8 cellular contexts compared by ENCODE assay signal in genomic region chr4:184330008-184330400, GRCh38.
DNase-seq lines count a peak whose midpoint lies in the region; ATAC-seq and TF ChIP-seq lines count a peak whose summit lies in the region.

No MANE protein-coding gene starts in this region.

- peak overlapping the region; percentile 90 for H3K27ac ChIP-seq in neutrophil

- H3K36me3 Mint-ChIP-seq in activated T-cell treated with anti-CD3 and anti-CD28 coated beads, Interleukin-2, amount 50 U/mL, for 72 hours (ENCODE audit: insufficient read depth in 2 of 2): peaks cover 0 to 7% of the 10 kb centered on the region in 2 donors
- H3K36me3 Mint-ChIP-seq in endothelial cell (ENCODE audit: low read depth, unreplicated experiment): no peaks in the 10 kb centered on the region

- peak; percentile 15 for DNase-seq in NK-92 treated with Interleukin-12 subunit alpha and Interleukin-12 subunit beta, amount 100 ng/mL, for 24 hours (lab: John Stamatoyannopoulos, UW)
- no peak for DNase-seq in NK-92 (lab: John Stamatoyannopoulos, UW; ENCODE audit: unreplicated experiment)
- peak; percentile 50 to 65 for DNase-seq in activated T-cell treated with anti-CD3 and anti-CD28 coated beads, Interleukin-2, amount 50 U/mL, for 72 hours
- DNase-seq in activated CD4-positive, alpha-beta T cell treated with anti-CD3 and anti-CD28 coated beads, Interleukin-2, amount 50 U/mL, for 1 hour: no peak
- DNase-seq in endothelial cell (ENCODE audit: low spot score): no peak
- DNase-seq in NCI-H2227 treated with DMSO at 0.1 percent for 48 hours (lab: John Stamatoyannopoulos, UW): no peak

- no peaks in the 10 kb centered on the region for H3K9me3 Mint-ChIP-seq in activated T-cell treated with anti-CD3 and anti-CD28 coated beads, Interleukin-2, amount 50 U/mL, for 72 hours
- no peaks in the 10 kb centered on the region for H3K9me3 Mint-ChIP-seq in endothelial cell (ENCODE audit: unreplicated experiment)

- H3K27ac Mint-ChIP-seq in activated T-cell treated with anti-CD3 and anti-CD28 coated beads, Interleukin-2, amount 50 U/mL, for 72 hours: peak overlapping the region; percentile 39
- no peak overlapping the region for H3K27ac Mint-ChIP-seq in endothelial cell (ENCODE audit: unreplicated experiment)

- H3K4me3 ChIP-seq in neutrophil (ENCODE audit: low read depth in 1 of 2, low read length in 1 of 2): no peak overlapping the region

- no peaks in the 10 kb centered on the region for H3K36me3 ChIP-seq in neutrophil

- peak overlapping the region; percentile 2 to 39 for H3K4me3 Mint-ChIP-seq in activated T-cell treated with anti-CD3 and anti-CD28 coated beads, Interleukin-2, amount 50 U/mL, for 72 hours
- H3K4me3 Mint-ChIP-seq in endothelial cell (ENCODE audit: unreplicated experiment): no peak overlapping the region

- no peaks in the 10 kb centered on the region for H3K9me3 ChIP-seq in neutrophil

- peaks cover 44% of the 10 kb centered on the region for H3K4me1 Mint-ChIP-seq in activated T-cell treated with anti-CD3 and anti-CD28 coated beads, Interleukin-2, amount 50 U/mL, for 72 hours (ENCODE audit: low read depth)
- H3K4me1 Mint-ChIP-seq in endothelial cell (ENCODE audit: unreplicated experiment): no peaks in the 10 kb centered on the region

- H3K27me3 ChIP-seq in neutrophil: no peaks in the 10 kb centered on the region

- peak; percentile 50 for ATAC-seq in HG02884 (IDR thresholded peaks at IDR 0.05; ENCODE audit: unreplicated experiment)
- peak; percentile 77 to 83 for ATAC-seq in activated T-cell treated with anti-CD3 and anti-CD28 coated beads, Interleukin-2, amount 50 U/mL, for 72 hours (replicated peaks in 1 of 2)

- peaks cover 45 to 78% of the 10 kb centered on the region in 2 experiments for H3K4me1 ChIP-seq in neutrophil (ENCODE audit: control insufficient read depth in 1 of 2, insufficient read depth in 1 of 2, low read depth in 1 of 2, low read length in 1 of 2)

- no peaks in the 10 kb centered on the region for H3K27me3 Mint-ChIP-seq in activated T-cell treated with anti-CD3 and anti-CD28 coated beads, Interleukin-2, amount 50 U/mL, for 72 hours (ENCODE audit: low read depth)
- H3K27me3 Mint-ChIP-seq in endothelial cell (ENCODE audit: unreplicated experiment): peaks cover 1% of the 10 kb centered on the region

- TF ChIP-seq CTCF in neutrophil (IDR thresholded peaks at IDR 0.05): no peak
- TF ChIP-seq CTCF in endothelial cell (IDR thresholded peaks at IDR 0.05; ENCODE audit: unreplicated experiment): no peak

Comparison
In these comparisons a context has a peak if more than half of its experiments do, and no peak if none do; other contexts are left out.
1. DNase-seq: peak in NK-92 treated with Interleukin-12 subunit alpha and Interleukin-12 subunit beta, amount 100 ng/mL, for 24 hours (single experiment) and activated T-cell treated with anti-CD3 and anti-CD28 coated beads, Interleukin-2, amount 50 U/mL, for 72 hours (2 of 2); none in NK-92 (single experiment), activated CD4-positive, alpha-beta T cell treated with anti-CD3 and anti-CD28 coated beads, Interleukin-2, amount 50 U/mL, for 1 hour (single experiment), endothelial cell (single experiment) and NCI-H2227 treated with DMSO at 0.1 percent for 48 hours (single experiment).